In the genomic region with DNA sequence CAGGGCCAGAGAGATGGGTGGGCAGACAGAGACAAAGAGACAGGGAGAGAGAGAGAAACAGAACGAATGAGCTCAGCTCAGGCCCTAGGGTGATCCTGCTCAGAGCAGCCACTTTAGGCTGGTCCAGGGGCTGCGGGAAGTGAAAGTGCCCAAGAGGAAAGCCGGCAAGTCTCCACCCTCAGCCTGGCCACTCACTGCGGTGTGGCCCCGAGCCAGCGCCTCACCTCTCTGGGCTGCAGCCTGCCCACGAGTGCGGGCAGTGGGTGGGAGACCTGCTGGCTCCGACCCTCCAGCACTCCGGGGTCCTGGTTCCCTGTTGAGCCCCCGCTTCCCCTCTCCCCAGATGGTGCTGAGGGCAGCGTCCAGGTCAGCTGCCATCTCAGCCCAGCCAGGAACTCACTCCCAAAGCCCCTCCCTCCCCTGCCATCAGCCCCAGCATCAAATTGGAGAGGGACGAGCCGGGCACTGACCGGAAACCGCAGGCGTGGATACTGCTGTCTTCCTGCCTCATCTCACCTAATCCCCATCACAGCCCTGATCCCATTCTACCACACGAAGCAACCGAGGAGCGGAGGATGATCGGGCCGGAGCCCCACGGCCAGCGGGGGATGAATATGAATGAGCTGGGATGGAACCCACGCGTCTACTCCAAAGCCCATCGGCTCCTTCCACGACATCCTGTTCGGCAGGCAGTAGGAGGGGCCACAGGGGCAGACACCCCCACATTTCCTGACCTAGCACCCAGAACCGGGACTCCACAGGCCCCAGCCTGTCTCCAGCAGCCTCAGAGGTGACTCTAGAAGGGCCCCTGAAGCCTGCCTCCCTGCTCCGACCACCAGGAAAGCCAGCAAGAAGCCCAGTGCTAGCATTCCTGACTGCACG, we compare ENCODE assay signal across 22 cellular contexts. TPM values are rescaled to one million over a fixed set of nuclear protein-coding genes. Genes with fewer than 3 reads are reported as not detected.
DNase-seq lines count a peak whose midpoint lies in the region; ATAC-seq, FAIRE-seq and TF ChIP-seq lines count a peak whose summit lies in the region.
"Had no signal": no experiment of that assay in that cellular context is flagged by ENCODE, and none has a peak within 500 bp of the region (broad histone marks: within the 10 kb centered on the region; RNA-seq: fewer than 3 reads in every experiment).

No MANE protein-coding gene starts in this region.

- in situ Hi-C loops in mammary epithelial cell (cut with MboI; ENCODE audit: low sequenced_read_pairs in 2 of 2) = no loop called here

- H2AFZ ChIP-seq in mammary epithelial cell (ENCODE audit: low read depth, low read length) (peak overlapping the region; percentile 61), endothelial cell of umbilical vein (ENCODE audit: low read depth, low read length) (peak overlapping the region; percentile 20)

- H3K27ac Mint-ChIP-seq in stimulated activated naive B cell treated with anti-CD40 and anti-IgM and Interleukin-4, amounts not matched to agents 10 μg/mL and 1 μg/mL and 100 μg/mL, for 72 hours = peak overlapping the region; percentile 80
- H3K27ac Mint-ChIP-seq: CD4-positive, alpha-beta T cell; dendritic cell treated with granulocyte-macrophage colony-stimulating factor and Interleukin-4, amounts not matched to agents 40 ng/mL and 50 ng/mL, for 4 days had no signal

- H4K20me1 ChIP-seq in mammary epithelial cell (ENCODE audit: insufficient read depth, low read length) (no peaks in the 10 kb centered on the region), endothelial cell of umbilical vein (replicated peaks; ENCODE audit: control insufficient read depth, extremely low read depth, insufficient read depth, low read length) (no peaks in the 10 kb centered on the region)

- H3K79me2 ChIP-seq in mammary epithelial cell (ENCODE audit: insufficient read depth, low read length) = no peaks in the 10 kb centered on the region
- no peaks in the 10 kb centered on the region for H3K79me2 ChIP-seq in endothelial cell of umbilical vein (ENCODE audit: control insufficient read depth, insufficient read depth, low read length)

- POLR2A ChIA-PET in endothelial cell of umbilical vein (lab: Charles Lee) = no interaction called here

- H3K27me3 ChIP-seq in mammary epithelial cell (ENCODE audit: insufficient read depth, low read length) (no peaks in the 10 kb centered on the region), breast epithelium (no peaks in the 10 kb centered on the region), endothelial cell of umbilical vein (ENCODE audit: control insufficient read depth in 2 of 2, insufficient read depth in 2 of 2, low read length in 2 of 2) (no peaks in the 10 kb centered on the region)

- peaks cover 36 to 46% of the 10 kb centered on the region in 2 donors for H3K27me3 Mint-ChIP-seq in stimulated activated naive B cell treated with anti-CD40 and anti-IgM and Interleukin-4, amounts not matched to agents 10 μg/mL and 1 μg/mL and 100 μg/mL, for 72 hours

- H3K27ac ChIP-seq in mammary epithelial cell (ENCODE audit: insufficient read depth, low read depth, low read length) (no peak overlapping the region), breast epithelium (no peak overlapping the region), endothelial cell of umbilical vein (ENCODE audit: insufficient read depth, low read depth, low read length) (no peak overlapping the region)
- H3K27ac ChIP-seq: spleen had no signal

- peaks cover 20 to 21% of the 10 kb centered on the region in 2 donors for H3K4me1 Mint-ChIP-seq in stimulated activated naive B cell treated with anti-CD40 and anti-IgM and Interleukin-4, amounts not matched to agents 10 μg/mL and 1 μg/mL and 100 μg/mL, for 72 hours
- H3K4me1 Mint-ChIP-seq: neural crest cell had no signal

- BruUV-seq in mammary epithelial cell (replicated peaks; lab: Mats Ljungman, UMichigan) = no TSS peak
- BruUV-seq in endothelial cell of umbilical vein (replicated peaks; lab: Mats Ljungman, UMichigan) = no TSS peak

- ATAC-seq in stimulated activated naive B cell treated with anti-CD40 and anti-IgM and Interleukin-4, amounts not matched to agents 10 μg/mL and 1 μg/mL and 100 μg/mL, for 72 hours (replicated peaks) = peak in 1 of 2 donors; percentile 51

- H3K9ac ChIP-seq in mammary epithelial cell (ENCODE audit: insufficient read depth, low read length) (no peak overlapping the region), endothelial cell of umbilical vein (replicated peaks; ENCODE audit: extremely low read depth, insufficient read depth, low read length) (no peak overlapping the region)

- intact Hi-C loops in mammary epithelial cell (cut with micrococcal nuclease) = no loop called here
- intact Hi-C loops in breast epithelium (cut with DNase I; ENCODE audit: low total_unique reads) = no loop called here
- intact Hi-C loops in endothelial cell of umbilical vein (cut with micrococcal nuclease) = no loop called here

- H3K9me1 ChIP-seq in endothelial cell of umbilical vein (replicated peaks; ENCODE audit: control insufficient read depth, extremely low read depth, insufficient read depth, low read length) = no peaks in the 10 kb centered on the region

- H3K4me1 ChIP-seq in mammary epithelial cell (ENCODE audit: insufficient read depth, low read length) = peaks cover 26% of the 10 kb centered on the region
- no peaks in the 10 kb centered on the region for H3K4me1 ChIP-seq in breast epithelium
- H3K4me1 ChIP-seq in endothelial cell of umbilical vein (ENCODE audit: control insufficient read depth, extremely low read depth, insufficient read depth, low read length) = peaks cover 2% of the 10 kb centered on the region

- TF ChIP-seq POLR2A in breast epithelium (IDR thresholded peaks at IDR 0.05) (no peak), endothelial cell of umbilical vein (IDR thresholded peaks at IDR 0.05; ENCODE audit: low read depth, low read length) (no peak)

- FAIRE-seq in endothelial cell of umbilical vein (lab: Jason Lieb, UNC) = no peak
- FAIRE-seq in D721Med (lab: Jason Lieb, UNC) = no peak
- FAIRE-seq: keratinocyte had no signal

- H3K36me3 Mint-ChIP-seq in stimulated activated naive B cell treated with anti-CD40 and anti-IgM and Interleukin-4, amounts not matched to agents 10 μg/mL and 1 μg/mL and 100 μg/mL, for 72 hours = no peaks in the 10 kb centered on the region
- H3K36me3 Mint-ChIP-seq: brain had no signal

- TF ChIP-seq CTCF in mammary epithelial cell (conservative IDR thresholded peaks at IDR 0.05 in 1 of 2, IDR thresholded peaks at IDR 0.05 in 1 of 2; ENCODE audit: extremely low read depth in 1 of 2, insufficient read depth in 1 of 2, low read depth in 1 of 2, low read length in 2 of 2) (no peak), breast epithelium (IDR thresholded peaks at IDR 0.05) (no peak), endothelial cell of umbilical vein (IDR thresholded peaks at IDR 0.05; ENCODE audit: extremely low read depth in 1 of 2, insufficient read depth in 1 of 2, low read depth in 1 of 2, low read length in 2 of 2) (no peak), D721Med (IDR thresholded peaks at IDR 0.05; ENCODE audit: insufficient read depth, missing control alignments) (no peak)

- CTCF ChIA-PET in mammary epithelial cell (lab: Charles Lee; ENCODE audit: low non-redundant PET) = no interaction called here
- CTCF ChIA-PET in endothelial cell of umbilical vein (lab: Charles Lee) = interaction anchor here (0.6 to 0.7 kb wide), 2 partner anchors 18 to 496 kb away, joined by 3 to 4 read pairs; no protein-coding TSS in a partner anchor

- H3K4me2 ChIP-seq in mammary epithelial cell (ENCODE audit: insufficient read depth, low read depth, low read length) (peak overlapping the region; percentile 81), endothelial cell of umbilical vein (ENCODE audit: insufficient read depth, low read length) (no peak overlapping the region)

- DNase-seq in mammary epithelial cell = no peak
- DNase-seq in breast epithelium (ENCODE audit: low spot score in 2 of 2) = no peak
- peak; percentile 51 for DNase-seq in NOMO-1 treated with DMSO at 0.1 percent for 48 hours (lab: John Stamatoyannopoulos, UW; ENCODE audit: unreplicated experiment)
- no peak for DNase-seq in endothelial cell of umbilical vein (ENCODE audit: low read depth, low spot score)
- no peak for DNase-seq in stimulated activated naive B cell treated with anti-CD40 and anti-IgM and Interleukin-4, amounts not matched to agents 10 μg/mL and 1 μg/mL and 100 μg/mL, for 72 hours
- DNase-seq in dedifferentiated amniotic fluid mesenchymal stem cell (ENCODE audit: extremely low spot score) = no peak
- no peak for DNase-seq in D721Med (ENCODE audit: insufficient read length, low spot score)
- DNase-seq in activated CD8-positive, alpha-beta memory T cell treated with anti-CD3 and anti-CD28 coated beads, Interleukin-2, amount 50 U/mL, for 48 hours = no peak
- DNase-seq: activated T-cell treated with anti-CD3 and anti-CD28 coated beads, Interleukin-2, amount 50 U/mL, for 48 hours; CD4-positive, alpha-beta T cell; DMS153; HCEC 1CT; NCI-H1694 treated with DMSO at 0.1 percent for 48 hours; NCI-H446; SHP77; spleen; stimulated activated CD4-positive, alpha-beta T cell treated with anti-CD3 and anti-CD28 coated beads, Interleukin-4, amount 100 ng/mL, for 4 hours had no signal

- dilution Hi-C loops in mammary epithelial cell (cut with HindIII; ENCODE audit: low sequenced_read_pairs) (no loop called here), endothelial cell of umbilical vein (cut with MboI; ENCODE audit: extremely low pct_ligation_motif_present, low sequenced_read_pairs) (no loop called here)

- no peaks in the 10 kb centered on the region for H3K9me3 ChIP-seq in mammary epithelial cell (replicated peaks; ENCODE audit: insufficient read depth, low read length)
- no peaks in the 10 kb centered on the region for H3K9me3 ChIP-seq in breast epithelium
- H3K9me3 ChIP-seq in endothelial cell of umbilical vein (replicated peaks; ENCODE audit: control insufficient read depth, insufficient read depth, low read length) = no peaks in the 10 kb centered on the region
- H3K9me3 ChIP-seq: spleen had no signal

- H3K36me3 ChIP-seq in mammary epithelial cell (ENCODE audit: insufficient read depth, low read length) (no peaks in the 10 kb centered on the region), breast epithelium (no peaks in the 10 kb centered on the region), endothelial cell of umbilical vein (ENCODE audit: control insufficient read depth in 2 of 2, extremely low read depth in 1 of 2, insufficient read depth in 2 of 2, low read length in 2 of 2) (no peaks in the 10 kb centered on the region)
- H3K36me3 ChIP-seq: spleen had no signal

- H3K4me3 ChIP-seq in mammary epithelial cell (replicated peaks in 1 of 3; ENCODE audit: insufficient read depth in 1 of 3, low read depth in 2 of 3, low read length in 3 of 3) = peak overlapping the region in 1 of 3 experiments; percentile 38
- peak overlapping the region in 1 of 3 donors; percentile 28 for H3K4me3 ChIP-seq in breast epithelium
- H3K4me3 ChIP-seq in endothelial cell of umbilical vein (replicated peaks in 1 of 3; ENCODE audit: insufficient read depth in 1 of 3, low read depth in 1 of 3, low read length in 3 of 3) = no peak overlapping the region
- H3K4me3 ChIP-seq: spleen had no signal

- H3K4me3 Mint-ChIP-seq in stimulated activated naive B cell treated with anti-CD40 and anti-IgM and Interleukin-4, amounts not matched to agents 10 μg/mL and 1 μg/mL and 100 μg/mL, for 72 hours = peak overlapping the region in 1 of 2 donors; percentile 56
- H3K4me3 Mint-ChIP-seq: brain; CD4-positive, alpha-beta T cell; dendritic cell treated with granulocyte-macrophage colony-stimulating factor and Interleukin-4, amounts not matched to agents 40 ng/mL and 50 ng/mL, for 4 days; neural crest cell had no signal

- WGBS in mammary epithelial cell (ENCODE audit: low coverage, missing lambda C conversion rate) = 36% methylated on average over 17 of the region's 32 CpGs

- no peaks in the 10 kb centered on the region for H3K9me3 Mint-ChIP-seq in stimulated activated naive B cell treated with anti-CD40 and anti-IgM and Interleukin-4, amounts not matched to agents 10 μg/mL and 1 μg/mL and 100 μg/mL, for 72 hours
- H3K9me3 Mint-ChIP-seq: CD4-positive, alpha-beta T cell; dendritic cell treated with granulocyte-macrophage colony-stimulating factor and Interleukin-4, amounts not matched to agents 40 ng/mL and 50 ng/mL, for 4 days; neural crest cell had no signal

RNA-seq across cellular contexts. Expression of a gene that starts 16.9 kb away (rescaled TPM):
- total RNA-seq in mammary epithelial cell (1 to 10 TPM in 1 of 2 donors, under 1 TPM in 1; under 0.01 to 6.1 TPM), breast epithelium (not detected), endothelial cell of umbilical vein (1.3 and 1.4 TPM in 2 replicates)
- polyA plus RNA-seq in mammary epithelial cell (3.2 TPM), endothelial cell of umbilical vein (0.33 and 0.41 TPM in 2 replicates)
- polyA minus RNA-seq in mammary epithelial cell (7.5 TPM), endothelial cell of umbilical vein (0.24 and 0.34 TPM in 2 replicates)
- polyA plus RNA-seq in endothelial cell of umbilical vein (2011; cell fraction: cytosol; rRNA removed) = 0.23 and 0.34 TPM in 2 replicates
- polyA plus RNA-seq in endothelial cell of umbilical vein (2011; cell fraction: nucleus; rRNA removed) = 0.72 and 0.76 TPM in 2 replicates
- 4.9 and 5.1 TPM in 2 replicates for polyA plus RNA-seq in endothelial cell of umbilical vein (2012)
- polyA minus RNA-seq in endothelial cell of umbilical vein (2011; cell fraction: cytosol; rRNA and poly(A)+ RNA removed) = 0.20 TPM
- 0.29 and 0.43 TPM in 2 replicates for polyA minus RNA-seq in endothelial cell of umbilical vein (2011; cell fraction: nucleus; rRNA and poly(A)+ RNA removed)
- total RNA-seq: subcutaneous adipose tissue had no signal
